Comparison of ENCODE assay signal across 8 cellular contexts in genomic region chr14:69712637-69713088, GRCh38. TPM values are rescaled to one million over a fixed set of nuclear protein-coding genes. Genes with fewer than 3 reads are reported as not detected.
DNase-seq lines count a peak whose midpoint lies in the region; FAIRE-seq and TF ChIP-seq lines count a peak whose summit lies in the region.

No MANE protein-coding gene starts in this region.

- no peak overlapping the region for H3K4me3 Mint-ChIP-seq in activated naive CD8-positive, alpha-beta T cell treated with anti-CD3 and anti-CD28 coated beads for 36 hours

- DNase-seq in BE2C (peak; percentile 31), NCI-H1436 (lab: John Stamatoyannopoulos, UW) (peak; percentile 50), testis (peak; percentile 53), urothelium cell line (ENCODE audit: low spot score) (no peak), posterior cingulate gyrus (no peak)
- no peak for DNase-seq in activated naive CD8-positive, alpha-beta T cell treated with anti-CD3 and anti-CD28 coated beads for 36 hours
- no peak for DNase-seq in activated effector memory CD4-positive, alpha-beta T cell treated with anti-CD3 and anti-CD28 coated beads, Interleukin-2, amount 50 U/mL, for 16 hours

- H3K9me3 ChIP-seq in BE2C (no peaks in the 10 kb centered on the region), testis (no peaks in the 10 kb centered on the region)

- WGBS in testis, 2 donors, result 67 to 78% methylated on average over 5 of the region's 5 CpGs

- H3K27ac ChIP-seq in layer of hippocampus (ENCODE audit: low read depth, low read length) (peak overlapping the region; percentile 76), testis (peak overlapping the region in 1 of 2 donors; percentile 17)

- H3K27me3 ChIP-seq in BE2C, result no peaks in the 10 kb centered on the region
- no peaks in the 10 kb centered on the region for H3K27me3 ChIP-seq in layer of hippocampus (ENCODE audit: control insufficient read depth, insufficient read depth, low read length)
- H3K27me3 ChIP-seq in testis, result no peaks in the 10 kb centered on the region

- TF ChIP-seq POLR2A in testis (IDR thresholded peaks at IDR 0.05), result no peak

- H3K36me3 Mint-ChIP-seq in activated naive CD8-positive, alpha-beta T cell treated with anti-CD3 and anti-CD28 coated beads for 36 hours, result peaks cover 21% of the 10 kb centered on the region

- no peak for FAIRE-seq in urothelium cell line (lab: Jason Lieb, UNC)

- H3K4me1 Mint-ChIP-seq in activated naive CD8-positive, alpha-beta T cell treated with anti-CD3 and anti-CD28 coated beads for 36 hours, result peaks cover 29% of the 10 kb centered on the region

- H3K4me1 ChIP-seq in BE2C, result peaks cover 19% of the 10 kb centered on the region
- H3K4me1 ChIP-seq in testis, result peaks cover 19% of the 10 kb centered on the region

- no peak overlapping the region for H3K4me3 ChIP-seq in BE2C (ENCODE audit: low read depth, low read length)
- no peak overlapping the region for H3K4me3 ChIP-seq in testis

- peak overlapping the region; percentile 74 for H3K27ac Mint-ChIP-seq in activated naive CD8-positive, alpha-beta T cell treated with anti-CD3 and anti-CD28 coated beads for 36 hours

- H3K27me3 Mint-ChIP-seq in activated naive CD8-positive, alpha-beta T cell treated with anti-CD3 and anti-CD28 coated beads for 36 hours, result no peaks in the 10 kb centered on the region

- H3K36me3 ChIP-seq in BE2C (peaks cover 6% of the 10 kb centered on the region), testis (ENCODE audit: low read depth, missing control alignments) (no peaks in the 10 kb centered on the region)

- TF ChIP-seq CTCF in BE2C (IDR thresholded peaks at IDR 0.05; ENCODE audit: low read depth, low read length) (no peak), testis (IDR thresholded peaks at IDR 0.05) (no peak)

- H3K9me3 Mint-ChIP-seq in activated naive CD8-positive, alpha-beta T cell treated with anti-CD3 and anti-CD28 coated beads for 36 hours, result no peaks in the 10 kb centered on the region

- intact Hi-C loops in testis (cut with DNase I; ENCODE audit: low total_unique reads) (no loop called here), posterior cingulate gyrus (cut with DNase I) (loop anchor here (5.0 kb wide), 1 partner anchor 100 kb away; the partner anchor contains the start of gene SUSD6)

RNA-seq across cellular contexts. Expression of gene SRSF5, which starts 54.3 kb away (rescaled TPM):
- polyA plus RNA-seq in BE2C (2012; ENCODE audit: insufficient read depth, insufficient read length, low read depth), result 340 TPM
- total RNA-seq in activated naive CD8-positive, alpha-beta T cell treated with anti-CD3 and anti-CD28 coated beads for 36 hours, result 100 to 1,000 TPM; 310 to 318 TPM
- total RNA-seq in testis, result 100 to 1,000 TPM; 500 to 530 TPM
- polyA plus RNA-seq in testis (ENCODE audit: insufficient read depth, low read depth, low replicate concordance), result 341 TPM

Comparison
In these comparisons a context has a peak if more than half of its experiments do, and no peak if none do; other contexts are left out.
1. DNase-seq: peak in BE2C (single experiment), NCI-H1436 (single experiment) and testis (single experiment); none in activated naive CD8-positive, alpha-beta T cell treated with anti-CD3 and anti-CD28 coated beads for 36 hours (single experiment), urothelium cell line (single experiment), activated effector memory CD4-positive, alpha-beta T cell treated with anti-CD3 and anti-CD28 coated beads, Interleukin-2, amount 50 U/mL, for 16 hours (single experiment) and posterior cingulate gyrus (0 of 10).